8 cellular contexts compared by ENCODE assay signal in genomic region chr5:177447611-177448243, GRCh38. TPM values are rescaled to one million over a fixed set of nuclear protein-coding genes. Genes with fewer than 3 reads are reported as not detected.
A peak's percentile ranks its signal among the peaks of the same experiment; 100 is the strongest.
DNase-seq lines count a peak whose midpoint lies in the region; ATAC-seq and TF ChIP-seq lines count a peak whose summit lies in the region.

No MANE protein-coding gene starts in this region.

- peak overlapping the region; percentile 88 for H3K4me2 ChIP-seq in GM23338

- H3K4me3 Mint-ChIP-seq in GM23338 (peak overlapping the region; percentile 71), endodermal cell (peak overlapping the region; percentile 47), mesothelial cell of epicardium (peak overlapping the region; percentile 58)

- H3K27ac Mint-ChIP-seq in GM23338: no peak overlapping the region; the same call in 1 of the 2 replicates
- no peak overlapping the region for H3K27ac Mint-ChIP-seq in endodermal cell
- no peak overlapping the region for H3K27ac Mint-ChIP-seq in mesothelial cell of epicardium

- H3K27ac ChIP-seq in GM23338 (ENCODE audit: low read depth): no peak overlapping the region
- H3K27ac ChIP-seq in SK-N-MC: no peak overlapping the region
- peak overlapping the region; percentile 91 for H3K27ac ChIP-seq in endodermal cell (ENCODE audit: low read depth, low read length)

- H3K4me1 ChIP-seq in GM23338 (ENCODE audit: insufficient read depth) (peaks cover 23% of the 10 kb centered on the region), endodermal cell (ENCODE audit: control insufficient read depth, insufficient read depth, low read length) (peaks cover 3% of the 10 kb centered on the region)

- H3K36me3 Mint-ChIP-seq in GM23338 (ENCODE audit: low read depth) (peaks cover 8% of the 10 kb centered on the region; the same call in 1 of the 3 replicates), endodermal cell (ENCODE audit: low read depth) (no peaks in the 10 kb centered on the region), mesothelial cell of epicardium (no peaks in the 10 kb centered on the region)

- 0 out of 2 replicates have a peak overlapping the region, but pooled peaks have one; percentile 56 for H2AFZ ChIP-seq in GM23338

- H3K79me2 ChIP-seq in GM23338 (replicated peaks; ENCODE audit: insufficient read depth): no peaks in the 10 kb centered on the region

- peaks cover 2% of the 10 kb centered on the region; the same call in 1 of the 2 replicates for H4K20me1 ChIP-seq in GM23338 (replicated peaks; ENCODE audit: insufficient read depth)

- H3K9ac ChIP-seq in SK-N-MC (ENCODE audit: insufficient read length) (no peak overlapping the region), endodermal cell (ENCODE audit: extremely low read depth, low read length, poor library complexity, severe bottlenecking) (no peak overlapping the region)

- peaks cover 29% of the 10 kb centered on the region for H3F3A ChIP-seq in GM23338 (replicated peaks; ENCODE audit: low read depth)

- H3K9me3 ChIP-seq in SK-N-MC (ENCODE audit: low read depth, low read length): no peaks in the 10 kb centered on the region
- H3K9me3 ChIP-seq in endodermal cell (ENCODE audit: control insufficient read depth, low read length): no peaks in the 10 kb centered on the region

- POLR2A ChIA-PET in BJ (lab: Charles Lee): interaction anchor here (0.6 to 1.0 kb wide), 2 partner anchors 21 to 22 kb away, joined by 3 read pairs; partner anchors contain the start of gene GRK6

- CTCF ChIA-PET in BJ (lab: Yijun Ruan, JAX): interaction anchor here (0.6 to 18.6 kb wide), 10 partner anchors 7 to 335 kb away, joined by 3 to 352 read pairs (median 6); partner anchors contain the start of genes F12 and PFN3

- H3K9me3 Mint-ChIP-seq in GM23338 (peaks cover 3% of the 10 kb centered on the region; the same call in 1 of the 3 replicates), endodermal cell (no peaks in the 10 kb centered on the region), mesothelial cell of epicardium (no peaks in the 10 kb centered on the region)

- H3K27me3 ChIP-seq in BJ (ENCODE audit: control insufficient read depth, insufficient read depth, low read length): no peaks in the 10 kb centered on the region
- H3K27me3 ChIP-seq in GM23338 (ENCODE audit: insufficient read depth): peaks cover 42% of the 10 kb centered on the region
- H3K27me3 ChIP-seq in endodermal cell (ENCODE audit: control insufficient read depth, insufficient read depth, low read length, poor library complexity, severe bottlenecking): peaks cover 13% of the 10 kb centered on the region

- ATAC-seq in GM23338 (peak; percentile 56), HG03520 (IDR thresholded peaks at IDR 0.05; ENCODE audit: unreplicated experiment) (no peak)

- TF ChIP-seq CTCF in BJ (IDR thresholded peaks at IDR 0.05; ENCODE audit: insufficient read depth, low read depth, low read length) (no peak), GM23338 (conservative IDR thresholded peaks at IDR 0.05; ENCODE audit: low read depth in 2 of 2) (0 out of 4 replicates have a peak, but pooled peaks of 1 of the 2 experiments have one; percentile 5), endodermal cell (conservative IDR thresholded peaks at IDR 0.05) (no peak), mesothelial cell of epicardium (IDR thresholded peaks at IDR 0.05; ENCODE audit: unreplicated experiment) (no peak)

- no peaks in the 10 kb centered on the region for H3K9me2 ChIP-seq in GM23338 (ENCODE audit: insufficient read depth)

- H3K4me3 ChIP-seq in BJ (ENCODE audit: low read depth, low read length): peak overlapping the region; percentile 72
- peak overlapping the region; percentile 80 for H3K4me3 ChIP-seq in GM23338
- H3K4me3 ChIP-seq in SK-N-MC: peak overlapping the region; percentile 59
- peak overlapping the region; percentile 67 for H3K4me3 ChIP-seq in endodermal cell (ENCODE audit: low read length)

- no peaks in the 10 kb centered on the region for H3K36me3 ChIP-seq in BJ (ENCODE audit: control insufficient read depth, insufficient read depth, low read length)
- no peaks in the 10 kb centered on the region for H3K36me3 ChIP-seq in GM23338 (ENCODE audit: insufficient read depth)
- H3K36me3 ChIP-seq in SK-N-MC (ENCODE audit: insufficient read depth, low read length): no peaks in the 10 kb centered on the region
- peaks cover 5% of the 10 kb centered on the region for H3K36me3 ChIP-seq in endodermal cell (ENCODE audit: control insufficient read depth, insufficient read depth, low read length)

- H3K27me3 Mint-ChIP-seq in GM23338 (ENCODE audit: insufficient read depth, low read depth, poor library complexity): peaks cover 48% of the 10 kb centered on the region
- peaks cover 65% of the 10 kb centered on the region for H3K27me3 Mint-ChIP-seq in endodermal cell (ENCODE audit: insufficient read depth)
- H3K27me3 Mint-ChIP-seq in mesothelial cell of epicardium (ENCODE audit: low read depth): peaks cover 30% of the 10 kb centered on the region

- no peak for DNase-seq in BJ (ENCODE audit: low read depth)
- DNase-seq in GM23338 (ENCODE audit: low spot score): peak; percentile 84
- DNase-seq in SK-N-MC (ENCODE audit: low read depth, low spot score): no peak
- peak; percentile 92 for DNase-seq in endodermal cell
- DNase-seq in mesothelial cell of epicardium (ENCODE audit: low spot score in 2 of 2, unreplicated experiment in 2 of 2): no peak
- DNase-seq in cerebellar nuclear complex (lab: John Stamatoyannopoulos, UW): no peak
- no peak for DNase-seq in NK-92 (lab: John Stamatoyannopoulos, UW; ENCODE audit: unreplicated experiment)

- H3K4me1 Mint-ChIP-seq in GM23338: peaks cover 38% of the 10 kb centered on the region
- peaks cover 8% of the 10 kb centered on the region for H3K4me1 Mint-ChIP-seq in endodermal cell
- H3K4me1 Mint-ChIP-seq in mesothelial cell of epicardium: peaks cover 23% of the 10 kb centered on the region

- WGBS in endodermal cell (ENCODE audit: insufficient coverage in 1 of 2, insufficient read length in 1 of 2), 2 experiments: 29 to 42% methylated on average over 8 to 23 of the region's 23 CpGs

TF ChIP-seq in GM23338, 12 proteins besides CTCF, POLR2A, EP300 and RAD21 (continues in another document):
- TF ChIP-seq POLR2AphosphoS5 (IDR thresholded peaks at IDR 0.05; ENCODE audit: low read depth) (no peak; the same call in 1 of the 2 replicates), NANOG (IDR thresholded peaks at IDR 0.05; ENCODE audit: borderline replicate concordance) (no peak), CREB1 (CRISPR knock-in tag; IDR thresholded peaks at IDR 0.05; ENCODE audit: low read depth) (no peak), ETS1 (IDR thresholded peaks at IDR 0.05) (no peak)

RNA-seq across cellular contexts. Expression of gene PRR7, which starts 1.1 kb away (rescaled TPM):
- polyA plus RNA-seq in BJ (2011; rRNA removed) (1.6 TPM in 2 replicates), GM23338 (2016; fragmentation: Nextera tagmentation; extraction: Ambion mirVana) (7.6 and 7.7 TPM in 2 replicates)
- polyA minus RNA-seq in BJ (2011; rRNA and poly(A)+ RNA removed): 0.24 and 0.26 TPM in 2 replicates
- 6.4 and 9.7 TPM in 2 replicates for total RNA-seq in GM23338 (2014; rRNA removed; shearing (Covaris generic))
- total RNA-seq in endodermal cell (1 to 10 TPM; 4.7 to 8.0 TPM), mesothelial cell of epicardium (5.3 to 5.9 TPM (median 5.7 TPM) in 3 replicates)
- polyA plus RNA-seq in endodermal cell (2013, experiment 1 of 2): 8.2 TPM
- 8.7 TPM for polyA plus RNA-seq in endodermal cell (2013, experiment 2 of 2)

RNA-seq across cellular contexts. Expression of gene GRK6, which starts 21.3 kb away (rescaled TPM):
- polyA plus RNA-seq in BJ (2011; rRNA removed) (24.0 and 37.7 TPM in 2 replicates), GM23338 (2016; fragmentation: Nextera tagmentation; extraction: Ambion mirVana) (13.0 and 18.7 TPM in 2 replicates)
- 17.7 and 20.2 TPM in 2 replicates for polyA minus RNA-seq in BJ (2011; rRNA and poly(A)+ RNA removed)
- 37.2 and 56.8 TPM in 2 replicates for total RNA-seq in GM23338 (2014; rRNA removed; shearing (Covaris generic))
- total RNA-seq in endodermal cell (10 to 100 TPM; 51.6 to 66.8 TPM), mesothelial cell of epicardium (44.9 to 48.2 TPM (median 45.3 TPM) in 3 replicates)
- polyA plus RNA-seq in endodermal cell (2013, experiment 1 of 2): 31.2 TPM
- polyA plus RNA-seq in endodermal cell (2013, experiment 2 of 2): 29.2 TPM

RNA-seq across cellular contexts. Expression of gene DBN1, which starts 25.7 kb away (rescaled TPM):
- polyA plus RNA-seq in BJ (2011; rRNA removed) (103 and 176 TPM in 2 replicates), GM23338 (2016; fragmentation: Nextera tagmentation; extraction: Ambion mirVana) (102 and 106 TPM in 2 replicates)
- 98.8 and 121 TPM in 2 replicates for polyA minus RNA-seq in BJ (2011; rRNA and poly(A)+ RNA removed)
- total RNA-seq in GM23338 (2014; rRNA removed; shearing (Covaris generic)): 242 and 290 TPM in 2 replicates
- total RNA-seq in endodermal cell (100 to 1,000 TPM; 322 to 383 TPM), mesothelial cell of epicardium (365 to 369 TPM (median 367 TPM) in 3 replicates)
- polyA plus RNA-seq in endodermal cell (2013, experiment 1 of 2): 285 TPM
- polyA plus RNA-seq in endodermal cell (2013, experiment 2 of 2): 272 TPM

RNA-seq across cellular contexts. Expression of gene F12, which starts 38.4 kb away (rescaled TPM):
- polyA plus RNA-seq in BJ (2011; rRNA removed) (0.67 and 0.69 TPM in 2 replicates), GM23338 (2016; fragmentation: Nextera tagmentation; extraction: Ambion mirVana) (8.0 and 8.1 TPM in 2 replicates)
- polyA minus RNA-seq in BJ (2011; rRNA and poly(A)+ RNA removed): not detected in 2 replicates
- total RNA-seq in GM23338 (2014; rRNA removed; shearing (Covaris generic)): 2.6 and 2.9 TPM in 2 replicates
- total RNA-seq in endodermal cell (1 to 10 TPM in 1 of 2 donors, under 1 TPM in 1; 0.95 to 2.9 TPM), mesothelial cell of epicardium (2.1 to 2.7 TPM (median 2.3 TPM) in 3 replicates)
- 0.75 TPM for polyA plus RNA-seq in endodermal cell (2013, experiment 1 of 2)
- polyA plus RNA-seq in endodermal cell (2013, experiment 2 of 2): 0.46 TPM

RNA-seq across cellular contexts. Expression of gene PFN3, which starts 47.3 kb away (rescaled TPM):
- polyA plus RNA-seq in BJ (2011; rRNA removed) (not detected in 2 replicates), GM23338 (2016; fragmentation: Nextera tagmentation; extraction: Ambion mirVana) (2.0 and 3.1 TPM in 2 replicates)
- not detected in 2 replicates for polyA minus RNA-seq in BJ (2011; rRNA and poly(A)+ RNA removed)
- 1.9 TPM in 1 of 2 replicates, not detected in the other for total RNA-seq in GM23338 (2014; rRNA removed; shearing (Covaris generic))
- total RNA-seq in endodermal cell (not detected), mesothelial cell of epicardium (not detected in 3 replicates)
- not detected for polyA plus RNA-seq in endodermal cell (2013, experiment 1 of 2)
- polyA plus RNA-seq in endodermal cell (2013, experiment 2 of 2): not detected

Comparison
In these comparisons a context has a peak if more than half of its experiments do, and no peak if none do; other contexts are left out.
1. DNase-seq: peak in GM23338 (single experiment) and endodermal cell (single experiment); none in BJ (single experiment), SK-N-MC (single experiment), mesothelial cell of epicardium (0 of 2), cerebellar nuclear complex (0 of 2) and NK-92 (single experiment).
2. Peak in every context shown above with its lines, with median percentiles within 50 percentile points of each other: H3K4me3 ChIP-seq and H3K4me3 Mint-ChIP-seq.